In the genomic region with DNA sequence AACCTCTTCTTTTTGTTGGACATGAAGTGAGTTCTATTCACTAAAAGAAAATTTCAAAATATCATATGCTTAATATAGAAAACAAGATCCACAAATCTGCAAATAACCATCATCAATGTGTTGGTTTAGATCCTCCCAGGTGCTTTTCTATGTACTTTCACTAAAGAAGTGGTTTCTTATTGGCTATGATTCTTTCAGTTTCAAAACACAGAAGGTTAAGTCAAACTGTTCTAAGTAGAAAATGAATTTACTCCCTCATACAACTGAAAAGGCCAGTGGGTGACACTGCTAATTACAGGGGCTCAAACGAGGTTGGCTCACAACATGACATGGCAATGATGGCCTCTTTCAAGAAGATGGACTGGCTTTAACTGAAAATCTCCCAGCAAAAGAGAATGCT, we compare ENCODE assay signal across 9 cellular contexts.
"Had no signal": no experiment of that assay in that cellular context is flagged by ENCODE, and none has a peak within 500 bp of the region (broad histone marks: within the 10 kb centered on the region; RNA-seq: fewer than 3 reads in every experiment).

No MANE protein-coding gene starts in this region.

- H3K36me3 ChIP-seq: HAP-1 had no signal

- H2AFZ ChIP-seq: GM23248 had no signal

- H3K4me3 Mint-ChIP-seq: HFFc6 had no signal

- H3K9ac ChIP-seq: GM23248 had no signal

- H3K27ac ChIP-seq: GM23248 had no signal

- DNase-seq: GM23248, GOT3, H7, HFFc6, IMR-90, KG1 had no signal

- H3K27ac Mint-ChIP-seq: HFFc6 had no signal

- H3K4me1 ChIP-seq: HAP-1 had no signal

- ATAC-seq: HCT116, K562 had no signal

- H3K4me3 ChIP-seq: GM23248, HAP-1, K562 had no signal
